18 cellular contexts compared by ENCODE assay signal in genomic region chr10:17415046-17415643, GRCh38. TPM values are rescaled to one million over a fixed set of nuclear protein-coding genes. Genes with fewer than 3 reads are reported as not detected.
A peak's percentile ranks its signal among the peaks of the same experiment; 100 is the strongest.
DNase-seq lines count a peak whose midpoint lies in the region; ATAC-seq and TF ChIP-seq lines count a peak whose summit lies in the region.
"Had no signal": no experiment of that assay in that cellular context is flagged by ENCODE, and none has a peak within 500 bp of the region (broad histone marks: within the 10 kb centered on the region; RNA-seq: fewer than 3 reads in every experiment).

No MANE protein-coding gene starts in this region.

- TF ChIP-seq CTCF in nephron progenitor cell (IDR thresholded peaks at IDR 0.05): no peak

- H3K27ac Mint-ChIP-seq in T-helper 2 cell treated with Interferon-gamma antibody and Interleukin-4, amounts not matched to agents 5 μg/mL and 100 μg/mL, for 36 hours: peak overlapping the region; percentile 2
- peak overlapping the region; percentile 39 for H3K27ac Mint-ChIP-seq in central memory CD8-positive, alpha-beta T cell (ENCODE audit: low read depth)
- H3K27ac Mint-ChIP-seq in nephron progenitor cell: peak overlapping the region; percentile 88
- no peak overlapping the region for H3K27ac Mint-ChIP-seq in activated CD8-positive, alpha-beta T cell treated with anti-CD3 and anti-CD28 coated beads, Interleukin-2, amount 10 ng/mL, durations not matched to agents 7 days and 5 days
- H3K27ac Mint-ChIP-seq: GM23338 had no signal

- no peak for ATAC-seq in central memory CD8-positive, alpha-beta T cell (replicated peaks; ENCODE audit: extremely low read depth, poor library complexity, severe bottlenecking)
- no peak for ATAC-seq in activated CD8-positive, alpha-beta T cell treated with anti-CD3 and anti-CD28 coated beads, Interleukin-2, amount 10 ng/mL, durations not matched to agents 7 days and 5 days
- ATAC-seq: GM23338 had no signal

- peaks cover 41% of the 10 kb centered on the region for H3K27me3 Mint-ChIP-seq in T-helper 2 cell treated with Interferon-gamma antibody and Interleukin-4, amounts not matched to agents 5 μg/mL and 100 μg/mL, for 36 hours (ENCODE audit: low read depth)
- no peaks in the 10 kb centered on the region for H3K27me3 Mint-ChIP-seq in central memory CD8-positive, alpha-beta T cell
- H3K27me3 Mint-ChIP-seq in nephron progenitor cell (ENCODE audit: low read depth, poor library complexity): peaks cover 5% of the 10 kb centered on the region
- peaks cover 6% of the 10 kb centered on the region for H3K27me3 Mint-ChIP-seq in activated CD8-positive, alpha-beta T cell treated with anti-CD3 and anti-CD28 coated beads, Interleukin-2, amount 10 ng/mL, durations not matched to agents 7 days and 5 days (ENCODE audit: low read depth)

- CTCF ChIA-PET in activated CD8-positive, alpha-beta T cell treated with anti-CD3 and anti-CD28 coated beads, Interleukin-2, amount 10 ng/mL, durations not matched to agents 7 days and 5 days (lab: Charles Lee): interaction anchor here (10.1 kb wide), 1 partner anchor 15 kb away, joined by 123 read pairs; no protein-coding TSS in a partner anchor

- no peak overlapping the region for H3K4me3 Mint-ChIP-seq in T-helper 2 cell treated with Interferon-gamma antibody and Interleukin-4, amounts not matched to agents 5 μg/mL and 100 μg/mL, for 36 hours
- H3K4me3 Mint-ChIP-seq in central memory CD8-positive, alpha-beta T cell: no peak overlapping the region
- H3K4me3 Mint-ChIP-seq in nephron progenitor cell: no peak overlapping the region
- no peak overlapping the region for H3K4me3 Mint-ChIP-seq in activated CD8-positive, alpha-beta T cell treated with anti-CD3 and anti-CD28 coated beads, Interleukin-2, amount 10 ng/mL, durations not matched to agents 7 days and 5 days
- H3K4me3 Mint-ChIP-seq: CD14-positive monocyte, GM23338, H9 had no signal

- POLR2A ChIA-PET in activated CD8-positive, alpha-beta T cell treated with anti-CD3 and anti-CD28 coated beads, Interleukin-2, amount 10 ng/mL, durations not matched to agents 7 days and 5 days (lab: Charles Lee): no interaction called here

- DNase-seq in T-helper 2 cell treated with Interferon-gamma antibody and Interleukin-4, amounts not matched to agents 5 μg/mL and 100 μg/mL, for 36 hours (ENCODE audit: low spot score): no peak
- DNase-seq in T-helper 2 cell (no peak), NCI-H524 treated with DMSO at 0.1 percent for 48 hours (lab: John Stamatoyannopoulos, UW) (peak; percentile 27), nephron progenitor cell (no peak), H4 (ENCODE audit: low spot score) (no peak)
- DNase-seq in central memory CD8-positive, alpha-beta T cell (ENCODE audit: low spot score in 2 of 2): no peak
- no peak for DNase-seq in stimulated activated CD4-positive, alpha-beta T cell treated with anti-CD3 and anti-CD28 coated beads, Interleukin-4, amount 100 ng/mL, for 4 hours
- no peak for DNase-seq in activated CD8-positive, alpha-beta T cell treated with anti-CD3 and anti-CD28 coated beads, Interleukin-2, amount 10 ng/mL, durations not matched to agents 7 days and 5 days
- DNase-seq: Calu3, DMS 273 treated with DMSO at 0.1 percent for 48 hours, DMS79 treated with DMSO at 0.1 percent for 48 hours, EL, GDM1, H9 had no signal

- peaks cover 2% of the 10 kb centered on the region for H3K36me3 Mint-ChIP-seq in T-helper 2 cell treated with Interferon-gamma antibody and Interleukin-4, amounts not matched to agents 5 μg/mL and 100 μg/mL, for 36 hours (ENCODE audit: low read depth)
- no peaks in the 10 kb centered on the region for H3K36me3 Mint-ChIP-seq in central memory CD8-positive, alpha-beta T cell (ENCODE audit: insufficient read depth)
- H3K36me3 Mint-ChIP-seq in nephron progenitor cell (ENCODE audit: low read depth): peaks cover 11% of the 10 kb centered on the region
- no peaks in the 10 kb centered on the region for H3K36me3 Mint-ChIP-seq in activated CD8-positive, alpha-beta T cell treated with anti-CD3 and anti-CD28 coated beads, Interleukin-2, amount 10 ng/mL, durations not matched to agents 7 days and 5 days (ENCODE audit: low read depth)
- H3K36me3 Mint-ChIP-seq: CD14-positive monocyte had no signal

- peaks cover 7% of the 10 kb centered on the region for H3K4me1 Mint-ChIP-seq in T-helper 2 cell treated with Interferon-gamma antibody and Interleukin-4, amounts not matched to agents 5 μg/mL and 100 μg/mL, for 36 hours (ENCODE audit: low read depth)
- H3K4me1 Mint-ChIP-seq in central memory CD8-positive, alpha-beta T cell: peaks cover 18% of the 10 kb centered on the region
- H3K4me1 Mint-ChIP-seq in nephron progenitor cell: peaks cover 65% of the 10 kb centered on the region
- H3K4me1 Mint-ChIP-seq in activated CD8-positive, alpha-beta T cell treated with anti-CD3 and anti-CD28 coated beads, Interleukin-2, amount 10 ng/mL, durations not matched to agents 7 days and 5 days (ENCODE audit: low read depth): peaks cover under 1% of the 10 kb centered on the region
- H3K4me1 Mint-ChIP-seq: CD14-positive monocyte had no signal

- H3K9me3 Mint-ChIP-seq in T-helper 2 cell treated with Interferon-gamma antibody and Interleukin-4, amounts not matched to agents 5 μg/mL and 100 μg/mL, for 36 hours: peaks cover 7% of the 10 kb centered on the region
- no peaks in the 10 kb centered on the region for H3K9me3 Mint-ChIP-seq in central memory CD8-positive, alpha-beta T cell
- peaks cover 3% of the 10 kb centered on the region for H3K9me3 Mint-ChIP-seq in nephron progenitor cell
- no peaks in the 10 kb centered on the region for H3K9me3 Mint-ChIP-seq in activated CD8-positive, alpha-beta T cell treated with anti-CD3 and anti-CD28 coated beads, Interleukin-2, amount 10 ng/mL, durations not matched to agents 7 days and 5 days (ENCODE audit: insufficient read depth)
- H3K9me3 Mint-ChIP-seq: GM23338, H9 had no signal

RNA-seq across cellular contexts. Expression of gene ST8SIA6, which starts 39.2 kb away (rescaled TPM):
- total RNA-seq in H4 (2014; rRNA removed; shearing (Covaris generic)): 0.14 TPM in 1 of 2 replicates, not detected in the other
- total RNA-seq in activated CD8-positive, alpha-beta T cell treated with anti-CD3 and anti-CD28 coated beads, Interleukin-2, amount 10 ng/mL, durations not matched to agents 7 days and 5 days: not detected
- total RNA-seq: A673, HT-29 had no signal
